In genomic region chr19:38853214-38853613, GRCh38 we compare ENCODE assay signal across 11 cellular contexts. TPM values are rescaled to one million over a fixed set of nuclear protein-coding genes. Genes with fewer than 3 reads are reported as not detected.
DNase-seq lines count a peak whose midpoint lies in the region; ATAC-seq and TF ChIP-seq lines count a peak whose summit lies in the region.
"Had no signal": no experiment of that assay in that cellular context is flagged by ENCODE, and none has a peak within 500 bp of the region (broad histone marks: within the 10 kb centered on the region; RNA-seq: fewer than 3 reads in every experiment).

No MANE protein-coding gene starts in this region.

- no peaks in the 10 kb centered on the region for H3K27me3 ChIP-seq in DND-41 (ENCODE audit: insufficient read depth, low read length, poor library complexity)
- no peaks in the 10 kb centered on the region for H3K27me3 ChIP-seq in OCI-LY1 (ENCODE audit: insufficient read depth, low read length)
- H3K27me3 ChIP-seq in endodermal cell (ENCODE audit: control insufficient read depth, insufficient read depth, low read length, poor library complexity, severe bottlenecking): no peaks in the 10 kb centered on the region

- H3K4me2 ChIP-seq in DND-41 (ENCODE audit: insufficient read depth, low read length) (peak overlapping the region; percentile 92; the same call in 1 of the 2 replicates), OCI-LY1 (ENCODE audit: low read length) (peak overlapping the region; percentile 92)

- H3K9me3 Mint-ChIP-seq in endodermal cell (peaks cover 18% of the 10 kb centered on the region), progenitor cell of endocrine pancreas (ENCODE audit: low read depth) (peaks cover 4% of the 10 kb centered on the region)

- H3K9ac ChIP-seq in DND-41 (ENCODE audit: low read depth, low read length): peak overlapping the region; percentile 82
- H3K9ac ChIP-seq in OCI-LY1 (ENCODE audit: low read length): peak overlapping the region; percentile 86
- H3K9ac ChIP-seq in endodermal cell (ENCODE audit: extremely low read depth, low read length, poor library complexity, severe bottlenecking): peak overlapping the region; percentile 95

- H3K79me2 ChIP-seq in DND-41 (ENCODE audit: insufficient read depth, low read length) (peaks cover 20% of the 10 kb centered on the region), OCI-LY1 (ENCODE audit: insufficient read depth, low read length) (peaks cover 10% of the 10 kb centered on the region)

- peaks cover 10% of the 10 kb centered on the region for H3K4me1 Mint-ChIP-seq in endodermal cell
- H3K4me1 Mint-ChIP-seq in progenitor cell of endocrine pancreas (ENCODE audit: low read depth): peaks cover 22% of the 10 kb centered on the region

- no peaks in the 10 kb centered on the region for H3K9me2 ChIP-seq in OCI-LY1 (ENCODE audit: low read depth, low read length)

- H2AFZ ChIP-seq in DND-41 (ENCODE audit: low read depth, low read length) (peak overlapping the region; percentile 80), OCI-LY1 (ENCODE audit: low read length) (no peak overlapping the region)

- H3K36me3 Mint-ChIP-seq in endodermal cell (ENCODE audit: low read depth): peaks cover 9% of the 10 kb centered on the region
- H3K36me3 Mint-ChIP-seq in progenitor cell of endocrine pancreas (ENCODE audit: insufficient read depth): peaks cover 7% of the 10 kb centered on the region

- H3K27me3 Mint-ChIP-seq in endodermal cell (ENCODE audit: insufficient read depth): no peaks in the 10 kb centered on the region
- H3K27me3 Mint-ChIP-seq in progenitor cell of endocrine pancreas: no peaks in the 10 kb centered on the region

- H3K4me3 Mint-ChIP-seq in endodermal cell (peak overlapping the region; percentile 85), progenitor cell of endocrine pancreas (ENCODE audit: low read depth) (peak overlapping the region; percentile 87)

- DNase-seq in DND-41 (no peak), endodermal cell (no peak), progenitor cell of endocrine pancreas (ENCODE audit: low spot score, unreplicated experiment) (no peak), posterior vena cava (ENCODE audit: low spot score) (no peak)
- DNase-seq: cerebellar nuclear complex, SHP77 treated with DMSO at 0.1 percent for 48 hours had no signal

- H3K36me3 ChIP-seq in DND-41 (ENCODE audit: insufficient read depth, low read length) (peaks cover 9% of the 10 kb centered on the region), OCI-LY1 (ENCODE audit: insufficient read depth, low read length) (peaks cover 9% of the 10 kb centered on the region), endodermal cell (ENCODE audit: control insufficient read depth, insufficient read depth, low read length) (peaks cover 7% of the 10 kb centered on the region)

- WGBS in endodermal cell (ENCODE audit: insufficient coverage in 1 of 2, insufficient read length in 1 of 2), 2 experiments: 87 to 94% methylated on average over 11 to 17 of the region's 17 CpGs

- no peaks in the 10 kb centered on the region for H3K9me3 ChIP-seq in DND-41 (ENCODE audit: insufficient read depth, low read length, severe bottlenecking)
- no peaks in the 10 kb centered on the region for H3K9me3 ChIP-seq in OCI-LY1 (ENCODE audit: low read length)
- no peaks in the 10 kb centered on the region for H3K9me3 ChIP-seq in endodermal cell (ENCODE audit: control insufficient read depth, low read length)

- peaks cover 28% of the 10 kb centered on the region for H3K4me1 ChIP-seq in DND-41 (ENCODE audit: insufficient read depth, low read length)
- peaks cover 41% of the 10 kb centered on the region for H3K4me1 ChIP-seq in OCI-LY1 (ENCODE audit: insufficient read depth, low read length, severe bottlenecking)
- no peaks in the 10 kb centered on the region for H3K4me1 ChIP-seq in endodermal cell (ENCODE audit: control insufficient read depth, insufficient read depth, low read length)

- ATAC-seq in DND-41 (ENCODE audit: insufficient read depth, low read depth) (no peak), HG03460 (IDR thresholded peaks at IDR 0.05; ENCODE audit: unreplicated experiment) (no peak), HG03139 (IDR thresholded peaks at IDR 0.05; ENCODE audit: unreplicated experiment) (no peak), HG02571 (IDR thresholded peaks at IDR 0.05; ENCODE audit: unreplicated experiment) (no peak)

- H3F3A ChIP-seq in OCI-LY1 (ENCODE audit: insufficient read depth, low read length): peaks cover 10% of the 10 kb centered on the region; the same call in 1 of the 2 replicates

- H3K27ac ChIP-seq in DND-41 (ENCODE audit: low read length) (no peak overlapping the region), OCI-LY1 (ENCODE audit: low read depth, low read length, poor library complexity, severe bottlenecking) (peak overlapping the region; percentile 83), endodermal cell (ENCODE audit: low read depth, low read length) (no peak overlapping the region)

- peak overlapping the region; percentile 99 for H3K27ac Mint-ChIP-seq in endodermal cell
- peak overlapping the region; percentile 91 for H3K27ac Mint-ChIP-seq in progenitor cell of endocrine pancreas

- peak overlapping the region in 1 of 2 experiments; percentile 78; a peak in 1 of 4 replicates for H3K4me3 ChIP-seq in DND-41 (ENCODE audit: low read depth in 1 of 2, low read length in 2 of 2)
- H3K4me3 ChIP-seq in OCI-LY1 (ENCODE audit: low read depth, low read length, poor library complexity, severe bottlenecking): peak overlapping the region; percentile 69
- peak overlapping the region; percentile 88 for H3K4me3 ChIP-seq in endodermal cell (ENCODE audit: low read length)

- no peak for TF ChIP-seq CTCF in DND-41 (IDR thresholded peaks at IDR 0.05; ENCODE audit: borderline replicate concordance, extremely low read depth, low read length, poor library complexity, severe bottlenecking)
- no peak for TF ChIP-seq CTCF in OCI-LY1 (IDR thresholded peaks at IDR 0.05; ENCODE audit: low read length)
- TF ChIP-seq CTCF in endodermal cell (conservative IDR thresholded peaks at IDR 0.05): no peak
- TF ChIP-seq CTCF in progenitor cell of endocrine pancreas (IDR thresholded peaks at IDR 0.05; ENCODE audit: unreplicated experiment): no peak

- intact Hi-C loops in posterior vena cava (cut with DNase I): loop anchor here (2.0 to 5.0 kb wide), 2 partner anchors 26 to 206 kb away; partner anchors contain the start of genes ACTN4 (in 1 of the 2) and RINL (in 1 of the 2)

- H4K20me1 ChIP-seq in DND-41 (ENCODE audit: insufficient read depth, low read length) (peaks cover 9% of the 10 kb centered on the region), OCI-LY1 (ENCODE audit: insufficient read depth, low read length) (no peaks in the 10 kb centered on the region)

RNA-seq across cellular contexts. Expression of gene HNRNPL, which starts 3.4 kb away (rescaled TPM):
- total RNA-seq in endodermal cell: 100 to 1,000 TPM; 607 to 646 TPM
- 602 TPM for polyA plus RNA-seq in endodermal cell (2013, experiment 1 of 2)
- polyA plus RNA-seq in endodermal cell (2013, experiment 2 of 2): 584 TPM
- 444 and 461 TPM in 2 replicates for total RNA-seq in progenitor cell of endocrine pancreas
- total RNA-seq in posterior vena cava: 100 to 1,000 TPM; 191 to 194 TPM

RNA-seq across cellular contexts. Expression of gene ECH1, which starts 21.6 kb away (rescaled TPM):
- total RNA-seq in endodermal cell: 100 to 1,000 TPM; 114 to 129 TPM
- polyA plus RNA-seq in endodermal cell (2013, experiment 1 of 2): 72.3 TPM
- 68.9 TPM for polyA plus RNA-seq in endodermal cell (2013, experiment 2 of 2)
- total RNA-seq in progenitor cell of endocrine pancreas: 86.9 and 93.5 TPM in 2 replicates
- total RNA-seq in posterior vena cava: 100 to 1,000 TPM; 100 to 158 TPM

RNA-seq across cellular contexts. Expression of gene RINL, which starts 24.9 kb away (rescaled TPM):
- 1 to 10 TPM; 4.8 to 6.7 TPM for total RNA-seq in endodermal cell
- 1.7 TPM for polyA plus RNA-seq in endodermal cell (2013, experiment 1 of 2)
- 1.9 TPM for polyA plus RNA-seq in endodermal cell (2013, experiment 2 of 2)
- 2.6 and 3.0 TPM in 2 replicates for total RNA-seq in progenitor cell of endocrine pancreas
- total RNA-seq in posterior vena cava: 1 to 10 TPM; 5.8 to 6.1 TPM

RNA-seq across cellular contexts. Expression of gene LGALS4, which starts 40.5 kb away (rescaled TPM):
- under 1 TPM; 0.49 to 0.84 TPM for total RNA-seq in endodermal cell
- polyA plus RNA-seq in endodermal cell (2013, experiment 1 of 2): 0.50 TPM
- 0.29 TPM for polyA plus RNA-seq in endodermal cell (2013, experiment 2 of 2)
- 2.7 and 3.7 TPM in 2 replicates for total RNA-seq in progenitor cell of endocrine pancreas
- under 1 TPM in 1 of 2 donors, not detected in 1; 0.86 TPM for total RNA-seq in posterior vena cava
- total RNA-seq: myocyte had no signal

RNA-seq across cellular contexts. Expression of gene SIRT2, which starts 46.2 kb away (rescaled TPM):
- total RNA-seq in endodermal cell (10 to 100 TPM; 10.4 to 13.7 TPM), progenitor cell of endocrine pancreas (33.4 and 38.0 TPM in 2 replicates), posterior vena cava (10 to 100 TPM; 41.7 to 48.1 TPM)
- 30.3 TPM for polyA plus RNA-seq in endodermal cell (2013, experiment 1 of 2)
- 23.5 TPM for polyA plus RNA-seq in endodermal cell (2013, experiment 2 of 2)
